10 cellular contexts compared by ENCODE assay signal in the genomic region with DNA sequence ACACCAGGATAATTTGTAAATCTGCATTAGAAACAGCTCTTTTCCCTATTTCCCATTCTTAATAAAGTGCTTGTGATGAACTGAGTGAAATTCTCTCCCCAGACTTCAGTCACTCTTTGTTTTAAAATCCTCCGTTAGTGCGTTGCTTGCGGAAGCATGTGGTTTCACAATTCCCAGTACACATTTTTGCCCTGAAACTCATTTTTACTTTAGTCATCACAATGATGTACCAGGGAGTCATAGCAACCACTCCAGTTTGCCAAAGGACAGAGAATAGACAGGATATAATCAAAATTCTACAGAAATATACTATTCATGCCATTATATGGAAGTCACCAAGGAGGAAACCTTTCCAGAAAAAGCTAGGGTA. TPM values are rescaled to one million over a fixed set of nuclear protein-coding genes. Genes with fewer than 3 reads are reported as not detected.
DNase-seq lines count a peak whose midpoint lies in the region; ATAC-seq and TF ChIP-seq lines count a peak whose summit lies in the region.
"Had no signal": no experiment of that assay in that cellular context is flagged by ENCODE, and none has a peak within 500 bp of the region (broad histone marks: within the 10 kb centered on the region; RNA-seq: fewer than 3 reads in every experiment).

No MANE protein-coding gene starts in this region.

- H3K4me2 ChIP-seq in SK-N-SH (peak overlapping the region; percentile 2; the same call in 1 of the 2 replicates), fibroblast of lung (ENCODE audit: extremely low read depth, insufficient read depth, low read length) (peak overlapping the region; percentile 75)

- TF ChIP-seq RAD21 in SK-N-SH (IDR thresholded peaks at IDR 0.05; ENCODE audit: low read length), result no peak

- H3K79me2 ChIP-seq in SK-N-SH (ENCODE audit: insufficient read depth) (no peaks in the 10 kb centered on the region), fibroblast of lung (ENCODE audit: control insufficient read depth, insufficient read depth, low read length) (no peaks in the 10 kb centered on the region)

- H3K9ac ChIP-seq in SK-N-SH, result peak overlapping the region; percentile 34; the same call in 1 of the 2 replicates
- H3K9ac ChIP-seq in fibroblast of lung (ENCODE audit: insufficient read depth, low read length), result peak overlapping the region; percentile 37

- H3K36me3 Mint-ChIP-seq in Caco-2 (ENCODE audit: insufficient read depth, unreplicated experiment), result no peaks in the 10 kb centered on the region

- peaks cover 9% of the 10 kb centered on the region for H3K9me3 Mint-ChIP-seq in Caco-2 (ENCODE audit: unreplicated experiment)

- TF ChIP-seq EP300 in SK-N-SH (IDR thresholded peaks at IDR 0.05; ENCODE audit: borderline replicate concordance in 1 of 2, low read depth in 1 of 2, low read length in 1 of 2), result no peak

- WGBS in SK-N-SH (ENCODE audit: low lambda C conversion rate), result 62% methylated on average over 3 of the region's 3 CpGs

- POLR2A ChIA-PET in SK-N-SH (lab: Yijun Ruan, JAX), result no interaction called here
- POLR2A ChIA-PET in Caco-2 (lab: Charles Lee), result no interaction called here

- peaks cover 22% of the 10 kb centered on the region for H3K27me3 Mint-ChIP-seq in Caco-2 (ENCODE audit: insufficient read depth, unreplicated experiment)

- H3K27ac Mint-ChIP-seq in Caco-2 (ENCODE audit: unreplicated experiment), result no peak overlapping the region

- no peaks in the 10 kb centered on the region for H3F3A ChIP-seq in SK-N-SH (replicated peaks; ENCODE audit: insufficient read depth)

- no peaks in the 10 kb centered on the region for H3K27me3 ChIP-seq in SK-N-SH (ENCODE audit: insufficient read depth)
- no peaks in the 10 kb centered on the region for H3K27me3 ChIP-seq in fibroblast of lung (ENCODE audit: control insufficient read depth, insufficient read depth, low read length)
- no peaks in the 10 kb centered on the region for H3K27me3 ChIP-seq in Caco-2 (replicated peaks; ENCODE audit: control insufficient read depth, insufficient read depth, low read length)

- TF ChIP-seq CTCF in SK-N-SH (IDR thresholded peaks at IDR 0.05) (no peak), fibroblast of lung (conservative IDR thresholded peaks at IDR 0.05 in 1 of 2, IDR thresholded peaks at IDR 0.05 in 1 of 2; ENCODE audit: low read depth in 1 of 2, low read length in 2 of 2) (no peak), Caco-2 (IDR thresholded peaks at IDR 0.05; ENCODE audit: insufficient read depth in 1 of 2, low read depth in 1 of 2, low read length in 1 of 2, severe bottlenecking in 1 of 2, unreplicated experiment in 1 of 2) (no peak)

- H3K27ac ChIP-seq in SK-N-SH (ENCODE audit: low read depth in 2 of 2, low read length in 1 of 2), result peak overlapping the region in 1 of 2 experiments; percentile 75; a peak in 2 of 4 replicates
- peak overlapping the region; percentile 91 for H3K27ac ChIP-seq in fibroblast of lung (ENCODE audit: insufficient read depth, low read length)

- ATAC-seq in GM18502 (IDR thresholded peaks at IDR 0.05; ENCODE audit: poor library complexity, unreplicated experiment) (no peak), HG02678 (IDR thresholded peaks at IDR 0.05; ENCODE audit: unreplicated experiment) (no peak), HG02970 (IDR thresholded peaks at IDR 0.05; ENCODE audit: low FRiP score, unreplicated experiment) (no peak)

- H3K9me3 ChIP-seq in SK-N-SH, result no peaks in the 10 kb centered on the region
- no peaks in the 10 kb centered on the region for H3K9me3 ChIP-seq in fibroblast of lung (ENCODE audit: control insufficient read depth, insufficient read depth, low read depth, low read length)
- H3K9me3 ChIP-seq in Caco-2, result no peaks in the 10 kb centered on the region

- H3K4me1 Mint-ChIP-seq in Caco-2 (ENCODE audit: low read depth, unreplicated experiment), result peaks cover 7% of the 10 kb centered on the region

- H3K36me3 ChIP-seq in SK-N-SH (replicated peaks in 1 of 2; ENCODE audit: control insufficient read depth in 1 of 2, insufficient read depth in 2 of 2, low read length in 1 of 2), result peaks cover 0 to 4% of the 10 kb centered on the region in 2 experiments
- no peaks in the 10 kb centered on the region for H3K36me3 ChIP-seq in fibroblast of lung (ENCODE audit: control insufficient read depth, insufficient read depth, low read length)
- no peaks in the 10 kb centered on the region for H3K36me3 ChIP-seq in Caco-2 (ENCODE audit: control insufficient read depth, insufficient read depth, low read length)

- DNase-seq in AG08395 (ENCODE audit: low spot score) (peak; percentile 93), SK-N-SH (no peak), fibroblast of lung (ENCODE audit: low read depth in 2 of 2) (peak; percentile 93 to 96), myocyte (ENCODE audit: low read depth) (peak; percentile 58), Caco-2 (no peak)
- DNase-seq: kidney, MM.1S had no signal

- CTCF ChIA-PET in SK-N-SH (lab: Yijun Ruan, JAX) (interaction anchor here (0.5 to 0.7 kb wide), 2 partner anchors 36 to 931 kb away, joined by 3 read pairs; no protein-coding TSS in a partner anchor), Caco-2 (lab: Charles Lee) (no interaction called here)

- intact Hi-C loops in Caco-2 (cut with micrococcal nuclease; ENCODE audit: unreplicated experiment), result no loop called here

- H3K4me3 ChIP-seq in SK-N-SH (ENCODE audit: low read depth in 2 of 2, low read length in 1 of 2), result no peak overlapping the region
- H3K4me3 ChIP-seq in fibroblast of lung (replicated peaks in 1 of 4; ENCODE audit: control extremely low read depth in 1 of 4, insufficient read depth in 1 of 4, low read depth in 3 of 4, low read length in 4 of 4), result peak overlapping the region in 3 of 4 experiments; percentile 15 to 26 (median 18)
- H3K4me3 ChIP-seq in Caco-2 (ENCODE audit: low read depth, low read length), result no peak overlapping the region

- no peak overlapping the region for H2AFZ ChIP-seq in SK-N-SH (ENCODE audit: low read depth)
- H2AFZ ChIP-seq in fibroblast of lung (ENCODE audit: low read length), result no peak overlapping the region

- H4K20me1 ChIP-seq in SK-N-SH (ENCODE audit: insufficient read depth), result no peaks in the 10 kb centered on the region
- no peaks in the 10 kb centered on the region for H4K20me1 ChIP-seq in fibroblast of lung (ENCODE audit: control insufficient read depth, extremely low read depth, insufficient read depth, low read length)

- H3K9me2 ChIP-seq in SK-N-SH, result no peaks in the 10 kb centered on the region

- H3K4me3 Mint-ChIP-seq in Caco-2 (ENCODE audit: unreplicated experiment), result no peak overlapping the region

- no peaks in the 10 kb centered on the region for H3K4me1 ChIP-seq in SK-N-SH (ENCODE audit: control insufficient read depth in 1 of 2, insufficient read depth in 2 of 2, low read depth in 1 of 2, low read length in 1 of 2)
- peaks cover 17% of the 10 kb centered on the region for H3K4me1 ChIP-seq in fibroblast of lung (ENCODE audit: control insufficient read depth, extremely low read depth, insufficient read depth, low read length)
- H3K4me1 ChIP-seq in Caco-2, result peaks cover 11% of the 10 kb centered on the region

- no TSS peak for BruUV-seq in Caco-2 (replicated peaks; lab: Mats Ljungman, UMichigan)

TF ChIP-seq in SK-N-SH, 30 proteins besides CTCF, POLR2A, EP300 and RAD21:
- TF ChIP-seq, protein P1, sequence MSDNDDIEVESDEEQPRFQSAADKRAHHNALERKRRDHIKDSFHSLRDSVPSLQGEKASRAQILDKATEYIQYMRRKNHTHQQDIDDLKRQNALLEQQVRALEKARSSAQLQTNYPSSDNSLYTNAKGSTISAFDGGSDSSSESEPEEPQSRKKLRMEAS (IDR thresholded peaks at IDR 0.05; ENCODE audit: low read depth), result 0 out of 2 replicates have a peak, but pooled peaks have one; percentile 19
- TF ChIP-seq, protein P2, sequence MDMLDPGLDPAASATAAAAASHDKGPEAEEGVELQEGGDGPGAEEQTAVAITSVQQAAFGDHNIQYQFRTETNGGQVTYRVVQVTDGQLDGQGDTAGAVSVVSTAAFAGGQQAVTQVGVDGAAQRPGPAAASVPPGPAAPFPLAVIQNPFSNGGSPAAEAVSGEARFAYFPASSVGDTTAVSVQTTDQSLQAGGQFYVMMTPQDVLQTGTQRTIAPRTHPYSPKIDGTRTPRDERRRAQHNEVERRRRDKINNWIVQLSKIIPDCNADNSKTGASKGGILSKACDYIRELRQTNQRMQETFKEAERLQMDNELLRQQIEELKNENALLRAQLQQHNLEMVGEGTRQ (IDR thresholded peaks at IDR 0.05; ENCODE audit: borderline replicate concordance, low read depth, low read length), result no peak

RNA-seq across cellular contexts. Expression of a gene that starts 57.9 kb away (rescaled TPM):
- polyA plus RNA-seq in SK-N-SH (2012; rRNA removed), result 2.1 and 2.3 TPM in 2 replicates
- polyA plus RNA-seq in SK-N-SH (2012; cell fraction: cytosol; rRNA removed), result 0.41 and 0.52 TPM in 2 replicates
- 15.9 and 18.1 TPM in 2 replicates for polyA plus RNA-seq in SK-N-SH (2012; cell fraction: nucleus; rRNA removed)
- 1.8 and 3.0 TPM in 2 replicates for total RNA-seq in fibroblast of lung
- polyA plus RNA-seq in fibroblast of lung, result 0.78 and 2.1 TPM in 2 replicates
- 0.78 and 2.1 TPM in 2 replicates for polyA plus RNA-seq in fibroblast of lung (2012)
- polyA minus RNA-seq in fibroblast of lung (ENCODE audit: low replicate concordance), result 0.30 and 0.31 TPM in 2 replicates
- total RNA-seq in myocyte, result 4.6 and 6.5 TPM in 2 replicates
- polyA plus RNA-seq in myocyte (2012), result 2.1 TPM
- total RNA-seq in Caco-2 (2022), result 0.52 and 0.77 TPM in 2 replicates

Comparison
In these comparisons a context has a peak if more than half of its experiments do, and no peak if none do; other contexts are left out.
1. DNase-seq: peak in AG08395 (single experiment), fibroblast of lung (2 of 2) and myocyte (single experiment); none in SK-N-SH (single experiment) and Caco-2 (0 of 2).
2. H3K4me3 ChIP-seq: peak in fibroblast of lung (3 of 4); none in SK-N-SH (0 of 2) and Caco-2 (single experiment).